Comparison of ENCODE assay signal across 21 cellular contexts in the genomic region with DNA sequence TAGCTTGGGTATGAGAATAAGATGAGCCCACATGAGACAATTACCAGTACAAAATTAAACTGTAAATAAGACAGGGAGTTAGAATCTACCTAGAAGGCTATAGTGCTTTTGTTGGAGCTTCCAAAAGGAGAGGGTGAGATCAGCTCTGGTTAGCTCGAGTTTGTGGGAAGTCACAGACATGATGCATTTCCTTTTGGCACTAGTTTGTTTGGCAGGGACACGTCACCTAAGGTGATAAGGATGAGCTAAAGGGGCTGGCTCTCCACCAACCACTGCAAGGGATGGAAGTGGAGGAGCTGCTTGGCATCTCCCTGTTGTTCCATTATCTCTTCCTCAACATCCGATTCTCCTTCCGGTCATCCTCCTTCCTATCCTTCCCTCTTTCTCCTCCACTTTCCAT.
"Had no signal": no experiment of that assay in that cellular context is flagged by ENCODE, and none has a peak within 500 bp of the region (broad histone marks: within the 10 kb centered on the region; RNA-seq: fewer than 3 reads in every experiment).

No MANE protein-coding gene starts in this region.

- H3K27ac ChIP-seq: body of pancreas, epithelial cell of prostate, hepatocyte, left ventricle myocardium inferior, neutrophil, tibial nerve, vagina, VCaP had no signal

- H3K4me3 Mint-ChIP-seq: activated CD8-positive, alpha-beta memory T cell treated with anti-CD3 and anti-CD28 coated beads, Interleukin-2, amount 10 ng/mL, durations not matched to agents 7 days and 5 days; activated naive CD4-positive, alpha-beta T cell treated with anti-CD3 and anti-CD28 coated beads, Interleukin-2, amount 10 ng/mL, durations not matched to agents 7 days and 5 days; dendritic cell treated with granulocyte-macrophage colony-stimulating factor and Interleukin-4, amounts not matched to agents 40 ng/mL and 50 ng/mL, for 4 days; memory B cell; natural killer cell had no signal

- H3K36me3 ChIP-seq: left ventricle myocardium inferior, neutrophil, tibial nerve, vagina had no signal

- H3K4me1 Mint-ChIP-seq: natural killer cell had no signal

- H3K27me3 ChIP-seq: body of pancreas, hepatocyte, neutrophil, tibial nerve, vagina had no signal

- H3K79me2 ChIP-seq: hepatocyte had no signal

- H3K4me2 ChIP-seq: hepatocyte had no signal

- DNase-seq: activated CD4-positive, alpha-beta T cell treated with anti-CD3 and anti-CD28 coated beads for 1 hour; activated CD4-positive, alpha-beta T cell treated with anti-CD3 and anti-CD28 coated beads, Interleukin-2, amount 50 U/mL, for 48 hours; activated CD8-positive, alpha-beta memory T cell treated with anti-CD3 and anti-CD28 coated beads, Interleukin-2, amount 10 ng/mL, durations not matched to agents 7 days and 5 days; activated naive CD4-positive, alpha-beta T cell treated with anti-CD3 and anti-CD28 coated beads, Interleukin-2, amount 10 ng/mL, durations not matched to agents 7 days and 5 days; activated T-cell treated with anti-CD3 and anti-CD28 coated beads, Interleukin-2, amount 50 U/mL, for 1 hour; cerebellar nuclear complex; kidney; left ventricle myocardium inferior; natural killer cell; stimulated activated naive CD4-positive, alpha-beta T cell; substantia nigra; T-helper 1 cell had no signal

- H3K27ac Mint-ChIP-seq: activated CD8-positive, alpha-beta memory T cell treated with anti-CD3 and anti-CD28 coated beads, Interleukin-2, amount 10 ng/mL, durations not matched to agents 7 days and 5 days; activated naive CD4-positive, alpha-beta T cell treated with anti-CD3 and anti-CD28 coated beads, Interleukin-2, amount 10 ng/mL, durations not matched to agents 7 days and 5 days; dendritic cell treated with granulocyte-macrophage colony-stimulating factor and Interleukin-4, amounts not matched to agents 40 ng/mL and 50 ng/mL, for 4 days; memory B cell; natural killer cell had no signal

- H3K27me3 Mint-ChIP-seq: dendritic cell treated with granulocyte-macrophage colony-stimulating factor and Interleukin-4, amounts not matched to agents 40 ng/mL and 50 ng/mL, for 4 days had no signal

- ATAC-seq: activated CD8-positive, alpha-beta memory T cell treated with anti-CD3 and anti-CD28 coated beads, Interleukin-2, amount 10 ng/mL, durations not matched to agents 7 days and 5 days; body of pancreas; natural killer cell had no signal

- H2AFZ ChIP-seq: hepatocyte had no signal

- H3K36me3 Mint-ChIP-seq: activated naive CD4-positive, alpha-beta T cell treated with anti-CD3 and anti-CD28 coated beads, Interleukin-2, amount 10 ng/mL, durations not matched to agents 7 days and 5 days; natural killer cell had no signal

- H3K4me3 ChIP-seq: body of pancreas, hepatocyte, left ventricle myocardium inferior, tibial nerve, vagina had no signal
